Comparison of ENCODE assay signal across 19 cellular contexts in genomic region chr10:36475746-36476145, GRCh38.
"Had no signal": no experiment of that assay in that cellular context is flagged by ENCODE, and none has a peak within 500 bp of the region (broad histone marks: within the 10 kb centered on the region; RNA-seq: fewer than 3 reads in every experiment).

No MANE protein-coding gene starts in this region.

- ATAC-seq: left lobe of liver, natural killer cell, sciatic nerve had no signal

- H3K27ac ChIP-seq: epithelial cell of prostate, esophagus muscularis mucosa, hepatocyte, spleen, stomach, thoracic aorta, transverse colon had no signal

- H3K36me3 ChIP-seq: esophagus muscularis mucosa, spleen, stomach, thoracic aorta, transverse colon had no signal

- H3K4me3 ChIP-seq: esophagus muscularis mucosa, hepatocyte, spleen, stomach, thoracic aorta, transverse colon had no signal

- H3K4me1 ChIP-seq: esophagus muscularis mucosa, spleen, stomach, transverse colon had no signal

- H3K27me3 ChIP-seq: esophagus muscularis mucosa, hepatocyte, spleen, stomach, transverse colon had no signal

- H3K9me3 ChIP-seq: esophagus muscularis mucosa, stomach, thoracic aorta, transverse colon had no signal

- DNase-seq: effector memory CD4-positive, alpha-beta T cell; foreskin melanocyte; head of caudate nucleus; natural killer cell; posterior cingulate gyrus; spleen; stimulated activated CD4-positive, alpha-beta T cell treated with anti-CD3 and anti-CD28 coated beads, Interleukin-15, amount 100 ng/mL, for 24 hours; stimulated activated CD4-positive, alpha-beta T cell treated with anti-CD3 and anti-CD28 coated beads, Interleukin-1b, Interleukin-23, amount 100 ng/mL, for 48 hours; stimulated activated CD4-positive, alpha-beta T cell treated with anti-CD3 and anti-CD28 coated beads, Interleukin-4, amount 100 ng/mL, for 24 hours; stimulated activated naive CD4-positive, alpha-beta T cell; stomach; substantia nigra; transverse colon had no signal
